13 cellular contexts compared by ENCODE assay signal in the genomic region with DNA sequence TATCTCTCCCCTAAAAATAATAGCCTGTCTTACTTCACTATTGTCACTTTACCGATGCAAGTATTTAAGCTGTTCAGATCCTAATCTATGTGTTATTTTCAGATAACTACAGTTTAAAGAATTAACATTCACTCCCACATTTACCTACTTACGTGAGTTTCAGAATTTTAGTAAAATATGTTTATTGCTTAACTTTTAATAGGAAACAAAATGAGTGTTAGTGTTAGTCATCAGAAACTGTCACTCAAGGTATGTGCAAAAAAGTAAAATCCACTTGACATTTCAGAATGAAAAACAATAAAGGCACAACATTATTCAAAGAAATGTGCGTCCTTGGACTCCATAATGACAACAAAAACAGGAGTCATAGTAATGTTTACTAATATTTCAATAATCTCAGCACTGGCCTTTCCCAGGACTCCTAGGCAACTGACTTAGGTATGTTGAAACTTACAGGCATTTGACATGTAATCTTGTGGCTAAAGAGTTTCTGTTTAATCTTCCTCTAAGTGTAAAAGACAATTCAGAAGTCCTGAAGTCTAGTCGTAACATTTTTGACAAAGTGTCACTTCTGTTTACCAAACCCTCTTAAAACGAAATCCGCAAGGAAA. TPM values are rescaled to one million over a fixed set of nuclear protein-coding genes. Genes with fewer than 3 reads are reported as not detected.
DNase-seq lines count a peak whose midpoint lies in the region; ATAC-seq and TF ChIP-seq lines count a peak whose summit lies in the region.
"Had no signal": no experiment of that assay in that cellular context is flagged by ENCODE, and none has a peak within 500 bp of the region (broad histone marks: within the 10 kb centered on the region; RNA-seq: fewer than 3 reads in every experiment).

No MANE protein-coding gene starts in this region.

- H3K36me3 ChIP-seq in breast epithelium, result no peaks in the 10 kb centered on the region
- H3K36me3 ChIP-seq in skeletal muscle tissue (ENCODE audit: control insufficient read depth in 3 of 3, insufficient read depth in 3 of 3, low read length in 3 of 3), result no peaks in the 10 kb centered on the region
- H3K36me3 ChIP-seq: colonic mucosa had no signal

- H3K27ac ChIP-seq in breast epithelium, result no peak overlapping the region
- H3K27ac ChIP-seq in skeletal muscle tissue (ENCODE audit: low read depth, low read length), result peak overlapping the region; percentile 33
- H3K27ac ChIP-seq: colonic mucosa had no signal

- peaks cover 23% of the 10 kb centered on the region for H3K4me1 Mint-ChIP-seq in MCF 10A (ENCODE audit: insufficient read depth, unreplicated experiment)
- peaks cover 38 to 79% of the 10 kb centered on the region in 2 donors for H3K4me1 Mint-ChIP-seq in effector memory CD8-positive, alpha-beta T cell (ENCODE audit: low read depth in 2 of 2)

- TF ChIP-seq CTCF in MCF 10A (IDR thresholded peaks at IDR 0.05; ENCODE audit: unreplicated experiment), result no peak
- no peak for TF ChIP-seq CTCF in breast epithelium (IDR thresholded peaks at IDR 0.05)

- H3K36me3 Mint-ChIP-seq in MCF 10A (ENCODE audit: insufficient read depth, unreplicated experiment), result no peaks in the 10 kb centered on the region
- peaks cover 59% of the 10 kb centered on the region for H3K36me3 Mint-ChIP-seq in effector memory CD8-positive, alpha-beta T cell (ENCODE audit: insufficient read depth)

- H3K4me1 ChIP-seq in breast epithelium, result peaks cover 0 to 19% of the 10 kb centered on the region in 2 donors
- H3K4me1 ChIP-seq in skeletal muscle tissue (ENCODE audit: control insufficient read depth in 3 of 3, insufficient read depth in 3 of 3, low read length in 3 of 3), result peaks cover 26 to 53% (median 36%) of the 10 kb centered on the region in 3 donors

- no peak overlapping the region for H3K4me3 ChIP-seq in breast epithelium
- no peak overlapping the region for H3K4me3 ChIP-seq in skeletal muscle tissue (ENCODE audit: low read length in 3 of 3)
- H3K4me3 ChIP-seq: colonic mucosa had no signal

- H3K9me3 Mint-ChIP-seq in MCF 10A (ENCODE audit: unreplicated experiment), result no peaks in the 10 kb centered on the region
- H3K9me3 Mint-ChIP-seq in effector memory CD8-positive, alpha-beta T cell, result no peaks in the 10 kb centered on the region
- H3K9me3 Mint-ChIP-seq: activated naive CD4-positive, alpha-beta T cell treated with anti-CD3 and anti-CD28 coated beads, Interleukin-2, amount 50 U/mL, for 72 hours had no signal

- ATAC-seq in effector memory CD8-positive, alpha-beta T cell (replicated peaks), result no peak
- ATAC-seq: activated naive CD4-positive, alpha-beta T cell treated with anti-CD3 and anti-CD28 coated beads, Interleukin-2, amount 50 U/mL, for 72 hours had no signal

- H3K27me3 ChIP-seq in breast epithelium (no peaks in the 10 kb centered on the region), skeletal muscle tissue (ENCODE audit: control insufficient read depth in 3 of 3, insufficient read depth in 3 of 3, low read length in 3 of 3) (no peaks in the 10 kb centered on the region)
- H3K27me3 ChIP-seq: colonic mucosa had no signal

- H3K9ac ChIP-seq in skeletal muscle tissue (ENCODE audit: low read depth in 1 of 3, low read length in 3 of 3), result no peak overlapping the region

- H3K9me3 ChIP-seq in breast epithelium, result no peaks in the 10 kb centered on the region
- H3K9me3 ChIP-seq in skeletal muscle tissue (ENCODE audit: control insufficient read depth in 3 of 3, low read length in 3 of 3), result no peaks in the 10 kb centered on the region
- H3K9me3 ChIP-seq: colonic mucosa had no signal

- POLR2A ChIA-PET in MCF 10A (lab: Yijun Ruan, JAX), result interaction anchor here (0.6 to 4.3 kb wide), 5 partner anchors 18 to 436 kb away, joined by 3 to 80 read pairs (median 21); no protein-coding TSS in a partner anchor

- H3K27me3 Mint-ChIP-seq in MCF 10A (ENCODE audit: insufficient read depth, unreplicated experiment), result no peaks in the 10 kb centered on the region
- H3K27me3 Mint-ChIP-seq in effector memory CD8-positive, alpha-beta T cell, result no peaks in the 10 kb centered on the region

- TF ChIP-seq POLR2A in breast epithelium (IDR thresholded peaks at IDR 0.05), result no peak

- CTCF ChIA-PET in MCF 10A (lab: Yijun Ruan, JAX), result interaction anchor here (1.0 to 3.6 kb wide), 4 partner anchors 9 to 245 kb away, joined by 4 to 15 read pairs (median 8); no protein-coding TSS in a partner anchor

- DNase-seq in MCF 10A (ENCODE audit: unreplicated experiment) (peak; percentile 47), breast epithelium (ENCODE audit: low spot score in 2 of 2) (no peak), NOMO-1 treated with DMSO at 0.1 percent for 48 hours (lab: John Stamatoyannopoulos, UW; ENCODE audit: unreplicated experiment) (peak; percentile 33), posterior vena cava (ENCODE audit: low spot score) (no peak), NCI-H146 (lab: John Stamatoyannopoulos, UW) (no peak)
- DNase-seq in effector memory CD8-positive, alpha-beta T cell, result no peak
- DNase-seq in stimulated activated naive CD4-positive, alpha-beta T cell treated with Interleukin-2 at 50 U/mL for 16 hours (lab: John Stamatoyannopoulos, UW), result no peak
- DNase-seq: colonic mucosa, NCI-H1436 treated with DMSO at 0.1 percent for 48 hours, NCI-H446 treated with DMSO at 0.1 percent for 48 hours, T-helper 9 cell had no signal

- intact Hi-C loops in MCF 10A (cut with micrococcal nuclease) (no loop called here), breast epithelium (cut with DNase I; ENCODE audit: low total_unique reads) (no loop called here), posterior vena cava (cut with DNase I) (loop anchor here in 1 of 2 donors (10.0 kb wide), 1 partner anchor 242 kb away; no protein-coding TSS in a partner anchor)

- BruUV-seq in MCF 10A (replicated peaks; lab: Mats Ljungman, UMichigan), result no TSS peak

- no peak overlapping the region for H3K4me3 Mint-ChIP-seq in MCF 10A (ENCODE audit: unreplicated experiment)
- H3K4me3 Mint-ChIP-seq in effector memory CD8-positive, alpha-beta T cell, result peak overlapping the region; percentile 34 to 100

- peak overlapping the region; percentile 27 for H3K27ac Mint-ChIP-seq in MCF 10A (ENCODE audit: low read depth, unreplicated experiment)
- peak overlapping the region; percentile 98 to 100 for H3K27ac Mint-ChIP-seq in effector memory CD8-positive, alpha-beta T cell
- H3K27ac Mint-ChIP-seq: activated naive CD4-positive, alpha-beta T cell treated with anti-CD3 and anti-CD28 coated beads, Interleukin-2, amount 50 U/mL, for 72 hours had no signal

RNA-seq across cellular contexts. Expression of a gene that starts 4.5 kb away (rescaled TPM):
- total RNA-seq in MCF 10A (2022) (16.5 and 34.5 TPM in 2 replicates), breast epithelium (10 to 100 TPM; 26.7 to 63.2 (median 37.4) TPM), skeletal muscle tissue (30.8 TPM), posterior vena cava (10 to 100 TPM; 63.1 to 72.2 TPM)

Comparison
In these comparisons a context has a peak if more than half of its experiments do, and no peak if none do; other contexts are left out.
1. DNase-seq: peak in MCF 10A (single experiment) and NOMO-1 treated with DMSO at 0.1 percent for 48 hours (single experiment); none in breast epithelium (0 of 2), effector memory CD8-positive, alpha-beta T cell (0 of 3), posterior vena cava (single experiment), stimulated activated naive CD4-positive, alpha-beta T cell treated with Interleukin-2 at 50 U/mL for 16 hours (single experiment) and NCI-H146 (single experiment).